9 cellular contexts compared by ENCODE assay signal in the genomic region with DNA sequence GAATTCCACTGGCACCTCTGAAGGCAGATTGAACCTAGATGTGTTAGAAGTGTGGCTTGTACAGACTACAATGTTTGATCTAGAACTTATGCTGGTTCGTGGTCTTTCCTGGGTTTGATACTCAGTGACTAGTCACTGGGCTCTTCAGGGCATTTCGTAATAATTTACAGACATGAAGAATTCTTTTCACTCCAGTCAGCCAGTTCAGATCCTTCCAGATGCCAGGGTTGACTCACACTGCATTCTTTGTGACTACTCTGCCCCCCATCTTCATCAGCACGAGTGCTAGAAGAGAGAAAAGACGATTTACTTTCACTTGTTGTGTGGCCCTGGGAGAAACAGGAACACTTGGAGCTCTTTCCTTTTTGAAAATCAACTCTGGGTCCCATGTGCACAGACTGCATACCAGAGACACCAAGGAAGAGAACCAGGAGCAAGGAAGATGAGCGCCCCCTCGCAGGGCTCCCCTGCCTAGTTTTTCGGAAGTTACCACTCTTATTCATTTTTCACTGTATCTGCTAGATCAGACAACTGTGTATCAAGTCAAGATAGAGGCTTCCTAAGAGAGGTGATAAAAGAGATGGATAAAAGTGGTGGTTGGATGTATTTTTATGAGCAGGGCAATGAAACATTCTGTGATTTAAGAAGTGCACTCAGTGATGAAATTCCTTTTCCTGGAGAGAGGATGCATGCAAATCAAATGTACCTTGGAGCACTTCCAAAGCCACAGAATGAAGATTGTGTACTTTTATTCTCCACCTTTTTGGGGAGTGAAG. TPM values are rescaled to one million over a fixed set of nuclear protein-coding genes. Genes with fewer than 3 reads are reported as not detected.
DNase-seq lines count a peak whose midpoint lies in the region; ATAC-seq, FAIRE-seq and TF ChIP-seq lines count a peak whose summit lies in the region.
"Had no signal": no experiment of that assay in that cellular context is flagged by ENCODE, and none has a peak within 500 bp of the region (broad histone marks: within the 10 kb centered on the region; RNA-seq: fewer than 3 reads in every experiment).

No MANE protein-coding gene starts in this region.

- H3K36me3 Mint-ChIP-seq in HFFc6 (ENCODE audit: low read depth), result no peaks in the 10 kb centered on the region

- 64 to 72% (median 66%) methylated on average over 7 of the region's 7 CpGs for WGBS in small intestine, 3 donors

- H3K27me3 Mint-ChIP-seq in HFFc6 (ENCODE audit: insufficient read depth), result no peaks in the 10 kb centered on the region; the same call in 1 of the 2 replicates

- peak overlapping the region; percentile 56 for H3K4me3 ChIP-seq in WI38 (ENCODE audit: low read depth, low read length)
- no peak overlapping the region for H3K4me3 ChIP-seq in small intestine (ENCODE audit: low read depth in 1 of 2, low read length in 2 of 2)

- ATAC-seq in left ventricle myocardium superior (peak; percentile 88), HG02678 (IDR thresholded peaks at IDR 0.05; ENCODE audit: unreplicated experiment) (no peak)

- H3K36me3 ChIP-seq in small intestine (ENCODE audit: control insufficient read depth in 2 of 2, insufficient read depth in 2 of 2, low read length in 2 of 2), result no peaks in the 10 kb centered on the region

- DNase-seq in HFFc6 (peak; percentile 97), left ventricle myocardium superior (no peak), superior temporal gyrus (ENCODE audit: extremely low spot score) (peak; percentile 41), T-helper 9 cell (no peak), small intestine (no peak)
- no peak for DNase-seq in activated CD8-positive, alpha-beta memory T cell treated with anti-CD3 and anti-CD28 coated beads, Interleukin-2, amount 50 U/mL, for 48 hours
- DNase-seq: activated CD4-positive, alpha-beta T cell treated with anti-CD3 and anti-CD28 coated beads, Interleukin-2, amount 50 U/mL, for 1 hour had no signal

- no peaks in the 10 kb centered on the region for H3K27me3 ChIP-seq in small intestine (ENCODE audit: control insufficient read depth in 2 of 2, insufficient read depth in 2 of 2, low read length in 2 of 2)

- TF ChIP-seq CTCF in HFFc6 (IDR thresholded peaks at IDR 0.05) (peak; percentile 57), WI38 (IDR thresholded peaks at IDR 0.05; ENCODE audit: low read depth, low read length) (no peak)

- peaks cover 58% of the 10 kb centered on the region for H3K4me1 Mint-ChIP-seq in HFFc6 (ENCODE audit: low read depth)

- peak overlapping the region; percentile 92 for H3K4me3 Mint-ChIP-seq in HFFc6

- peak overlapping the region; percentile 98 for H3K27ac Mint-ChIP-seq in HFFc6

- FAIRE-seq in small intestine (lab: Jason Lieb, UNC), result no peak

- H3K9me3 Mint-ChIP-seq in HFFc6, result no peaks in the 10 kb centered on the region

- peaks cover 0 to 7% of the 10 kb centered on the region in 2 donors for H3K4me1 ChIP-seq in small intestine (ENCODE audit: control insufficient read depth in 2 of 2, insufficient read depth in 1 of 2, low read depth in 1 of 2, low read length in 1 of 2)

- intact Hi-C loops in left ventricle myocardium superior (cut with micrococcal nuclease), result no loop called here

- peak overlapping the region in 1 of 2 donors; percentile 53 for H3K27ac ChIP-seq in small intestine (ENCODE audit: low read depth in 1 of 2, low read length in 1 of 2)

- H3K9me3 ChIP-seq in small intestine (ENCODE audit: control insufficient read depth, low read depth), result no peaks in the 10 kb centered on the region

RNA-seq across cellular contexts. Expression of gene EVL, which starts 33.5 kb away (rescaled TPM):
- 1 to 10 TPM; 1.2 to 4.8 (median 2.0) TPM for total RNA-seq in HFFc6 (2021; fragmentation: NEBNext Ultra II Directional; extraction: Animal tissue kit (Norgen Biotek cat#: 25700))
- total RNA-seq in left ventricle myocardium superior, result 54.4 TPM
- polyA plus RNA-seq in small intestine, result 10 to 100 TPM; 21.0 to 35.2 (median 28.4) TPM

Comparison
In these comparisons a context has a peak if more than half of its experiments do, and no peak if none do; other contexts are left out.
1. DNase-seq: peak in HFFc6 (single experiment) and superior temporal gyrus (single experiment); none in left ventricle myocardium superior (single experiment), T-helper 9 cell (single experiment), activated CD8-positive, alpha-beta memory T cell treated with anti-CD3 and anti-CD28 coated beads, Interleukin-2, amount 50 U/mL, for 48 hours (single experiment) and small intestine (single experiment).